23 cellular contexts compared by ENCODE assay signal in genomic region chr19:53780506-53780905, GRCh38. TPM values are rescaled to one million over a fixed set of nuclear protein-coding genes. Genes with fewer than 3 reads are reported as not detected.
"Had no signal": no experiment of that assay in that cellular context is flagged by ENCODE, and none has a peak within 500 bp of the region (broad histone marks: within the 10 kb centered on the region; RNA-seq: fewer than 3 reads in every experiment).

No MANE protein-coding gene starts in this region.

- H3K4me1 ChIP-seq: SJSA1 had no signal

- H3K27me3 ChIP-seq: SJSA1 had no signal

- H3K36me3 ChIP-seq: SJSA1 had no signal

- DNase-seq: KBM-7, MV-4-11, NCI-H1048, NCI-H1105, NCI-H1417, NCI-H146, NCI-H1694 treated with DMSO at 0.1 percent for 48 hours, NCI-H1930, NCI-H2081, NCI-H2107, NCI-H2227 treated with DMSO at 0.1 percent for 48 hours, NCI-H510A, NCI-H524 treated with DMSO at 0.1 percent for 48 hours, NCI-H69, NCI-H774, Right ventricle myocardium superior, RPMI8226, SIG-M5 had no signal

- H3K9me3 ChIP-seq: SJSA1 had no signal

- H3K27ac ChIP-seq: HL-60, SJSA1, SK-N-MC had no signal

- H3K4me3 ChIP-seq: SJSA1, SK-N-MC had no signal

RNA-seq across cellular contexts. Expression of gene NLRP12, which starts 43.6 kb away (rescaled TPM):
- total RNA-seq: LHCN-M2, MCF 10A, SJSA1 had no signal
